Comparison of ENCODE assay signal across 7 cellular contexts in genomic region chr5:72721844-72722243, GRCh38.
"Had no signal": no experiment of that assay in that cellular context is flagged by ENCODE, and none has a peak within 500 bp of the region (broad histone marks: within the 10 kb centered on the region; RNA-seq: fewer than 3 reads in every experiment).

No MANE protein-coding gene starts in this region.

- H3K27ac Mint-ChIP-seq: HFFc6 had no signal

- ATAC-seq: HCT116, K562 had no signal

- H3K9me3 Mint-ChIP-seq: HFFc6 had no signal

- DNase-seq: GOT3, H7, HFFc6, IMR-90, KG1 had no signal

- H3K4me3 Mint-ChIP-seq: HFFc6 had no signal
